2 cellular contexts compared by ENCODE assay signal in genomic region chr6:72824833-72825232, GRCh38.
A peak's percentile ranks its signal among the peaks of the same experiment; 100 is the strongest.
TF ChIP-seq lines count a peak whose summit lies in the region.

No MANE protein-coding gene starts in this region.

TF ChIP-seq in GM12878, 131 proteins besides CTCF, POLR2A, EP300 and RAD21 (continued from another document and continues in another):
- TF ChIP-seq ZBTB4 (CRISPR knock-in tag; IDR thresholded peaks at IDR 0.05) (no peak), HDGF (IDR thresholded peaks at IDR 0.05) (no peak), IKZF1 (conservative IDR thresholded peaks at IDR 0.05) (no peak), JUND (IDR thresholded peaks at IDR 0.05; ENCODE audit: low read depth, low read length) (no peak), POLR2AphosphoS5 (IDR thresholded peaks at IDR 0.05; ENCODE audit: low read length) (no peak), RUNX3 (IDR thresholded peaks at IDR 0.05; ENCODE audit: low read length) (peak; percentile 23; the same call in 1 of the 2 replicates), NBN (IDR thresholded peaks at IDR 0.05) (no peak), ZBED1 (IDR thresholded peaks at IDR 0.05; ENCODE audit: borderline replicate concordance) (no peak), ATF7 (IDR thresholded peaks at IDR 0.05; ENCODE audit: low read depth) (peak; percentile 95), ZSCAN29 (IDR thresholded peaks at IDR 0.05) (no peak), HDAC6 (IDR thresholded peaks at IDR 0.05; ENCODE audit: unreplicated experiment) (no peak), NFIC (IDR thresholded peaks at IDR 0.05; ENCODE audit: low read depth, low read length) (peak; percentile 47; the same call in 1 of the 2 replicates), CEBPB (IDR thresholded peaks at IDR 0.05; ENCODE audit: borderline replicate concordance in 1 of 2, low read depth in 2 of 2, low read length in 2 of 2) (no peak; a peak in 1 of 4 replicates), MTA2 (IDR thresholded peaks at IDR 0.05; ENCODE audit: low read depth) (no peak), CUX1 (IDR thresholded peaks at IDR 0.05; ENCODE audit: insufficient replicate concordance, low read depth, low read length) (no peak), RB1 (IDR thresholded peaks at IDR 0.05; ENCODE audit: borderline replicate concordance) (no peak), ZZZ3 (IDR thresholded peaks at IDR 0.05; ENCODE audit: control insufficient read depth, insufficient read length, low read depth) (no peak), JUNB (IDR thresholded peaks at IDR 0.05) (peak; percentile 44)
- TF ChIP-seq, protein P1, sequence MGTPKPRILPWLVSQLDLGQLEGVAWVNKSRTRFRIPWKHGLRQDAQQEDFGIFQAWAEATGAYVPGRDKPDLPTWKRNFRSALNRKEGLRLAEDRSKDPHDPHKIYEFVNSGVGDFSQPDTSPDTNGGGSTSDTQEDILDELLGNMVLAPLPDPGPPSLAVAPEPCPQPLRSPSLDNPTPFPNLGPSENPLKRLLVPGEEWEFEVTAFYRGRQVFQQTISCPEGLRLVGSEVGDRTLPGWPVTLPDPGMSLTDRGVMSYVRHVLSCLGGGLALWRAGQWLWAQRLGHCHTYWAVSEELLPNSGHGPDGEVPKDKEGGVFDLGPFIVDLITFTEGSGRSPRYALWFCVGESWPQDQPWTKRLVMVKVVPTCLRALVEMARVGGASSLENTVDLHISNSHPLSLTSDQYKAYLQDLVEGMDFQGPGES (IDR thresholded peaks at IDR 0.05): no peak
- TF ChIP-seq, protein P2, sequence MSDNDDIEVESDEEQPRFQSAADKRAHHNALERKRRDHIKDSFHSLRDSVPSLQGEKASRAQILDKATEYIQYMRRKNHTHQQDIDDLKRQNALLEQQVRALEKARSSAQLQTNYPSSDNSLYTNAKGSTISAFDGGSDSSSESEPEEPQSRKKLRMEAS (IDR thresholded peaks at IDR 0.05; ENCODE audit: low read depth, low read length): no peak

TF ChIP-seq in SK-N-SH treated with all-trans-retinoic acid at 6 μM for 48 hours, 23 proteins besides CTCF, POLR2A, EP300 and RAD21 (continued from another document):
- no peak for TF ChIP-seq TSHZ2 (CRISPR knock-in tag; IDR thresholded peaks at IDR 0.05)
- no peak for TF ChIP-seq ZNF565 (CRISPR knock-in tag; conservative IDR thresholded peaks at IDR 0.05; ENCODE audit: low read depth)
- TF ChIP-seq ZNF8 (CRISPR knock-in tag; IDR thresholded peaks at IDR 0.05): no peak
- no peak for TF ChIP-seq TOX (CRISPR knock-in tag; IDR thresholded peaks at IDR 0.05; ENCODE audit: borderline replicate concordance)
- TF ChIP-seq CREB5 (CRISPR knock-in tag; IDR thresholded peaks at IDR 0.05; ENCODE audit: low read depth): no peak
- TF ChIP-seq ZFP30 (CRISPR knock-in tag; IDR thresholded peaks at IDR 0.05): no peak
- TF ChIP-seq TCF4 (CRISPR knock-in tag; IDR thresholded peaks at IDR 0.05; ENCODE audit: borderline replicate concordance): no peak
